ENCODE assay signal across 1 cellular context in the genomic region with DNA sequence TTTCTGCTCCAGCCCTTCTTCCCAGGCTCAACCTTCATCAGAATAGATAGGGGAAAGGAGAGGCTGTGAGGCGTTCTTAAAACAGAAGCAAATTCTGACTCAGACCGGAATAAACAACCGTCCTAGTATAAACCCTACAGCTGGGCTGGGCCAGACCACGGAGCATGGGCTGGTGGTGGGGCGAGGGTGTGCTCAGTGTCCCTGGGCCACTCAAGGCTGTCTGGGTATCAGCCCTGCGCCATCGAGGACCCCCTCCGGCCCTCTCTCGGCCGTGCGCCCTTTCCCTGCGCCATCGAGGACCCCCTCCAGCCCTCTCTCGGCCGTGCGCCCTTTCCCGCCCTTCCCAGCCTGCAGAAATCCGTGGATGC.
TF ChIP-seq lines count a peak whose summit lies in the region.

No MANE protein-coding gene starts in this region.

TF ChIP-seq in A549, 52 proteins besides CTCF, POLR2A, EP300 and RAD21 (continued from another document):
- TF ChIP-seq, protein P1, sequence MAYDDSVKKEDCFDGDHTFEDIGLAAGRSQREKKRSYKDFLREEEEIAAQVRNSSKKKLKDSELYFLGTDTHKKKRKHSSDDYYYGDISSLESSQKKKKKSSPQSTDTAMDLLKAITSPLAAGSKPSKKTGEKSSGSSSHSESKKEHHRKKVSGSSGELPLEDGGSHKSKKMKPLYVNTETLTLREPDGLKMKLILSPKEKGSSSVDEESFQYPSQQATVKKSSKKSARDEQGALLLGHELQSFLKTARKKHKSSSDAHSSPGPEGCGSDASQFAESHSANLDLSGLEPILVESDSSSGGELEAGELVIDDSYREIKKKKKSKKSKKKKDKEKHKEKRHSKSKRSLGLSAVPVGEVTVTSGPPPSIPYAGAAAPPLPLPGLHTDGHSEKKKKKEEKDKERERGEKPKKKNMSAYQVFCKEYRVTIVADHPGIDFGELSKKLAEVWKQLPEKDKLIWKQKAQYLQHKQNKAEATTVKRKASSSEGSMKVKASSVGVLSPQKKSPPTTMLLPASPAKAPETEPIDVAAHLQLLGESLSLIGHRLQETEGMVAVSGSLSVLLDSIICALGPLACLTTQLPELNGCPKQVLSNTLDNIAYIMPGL (CRISPR knock-in tag; IDR thresholded peaks at IDR 0.05; ENCODE audit: borderline replicate concordance) = no peak
- TF ChIP-seq, protein P2, sequence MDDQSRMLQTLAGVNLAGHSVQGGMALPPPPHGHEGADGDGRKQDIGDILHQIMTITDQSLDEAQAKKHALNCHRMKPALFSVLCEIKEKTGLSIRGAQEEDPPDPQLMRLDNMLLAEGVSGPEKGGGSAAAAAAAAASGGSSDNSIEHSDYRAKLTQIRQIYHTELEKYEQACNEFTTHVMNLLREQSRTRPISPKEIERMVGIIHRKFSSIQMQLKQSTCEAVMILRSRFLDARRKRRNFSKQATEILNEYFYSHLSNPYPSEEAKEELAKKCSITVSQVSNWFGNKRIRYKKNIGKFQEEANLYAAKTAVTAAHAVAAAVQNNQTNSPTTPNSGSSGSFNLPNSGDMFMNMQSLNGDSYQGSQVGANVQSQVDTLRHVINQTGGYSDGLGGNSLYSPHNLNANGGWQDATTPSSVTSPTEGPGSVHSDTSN (IDR thresholded peaks at IDR 0.05) = no peak
- TF ChIP-seq SMC3 (IDR thresholded peaks at IDR 0.05) = 0 out of 3 replicates have a peak, but pooled peaks have one; percentile 5
- no peak for TF ChIP-seq ZFP36 (IDR thresholded peaks at IDR 0.05; ENCODE audit: borderline replicate concordance, partially characterized antibody)
- no peak for TF ChIP-seq FOXS1 (CRISPR knock-in tag; IDR thresholded peaks at IDR 0.05)
- TF ChIP-seq HDAC2 (IDR thresholded peaks at IDR 0.05) = no peak
TF ChIP-seq in A549: peak in this region for 4.
